Comparison of ENCODE assay signal across 9 cellular contexts in genomic region chr1:53328490-53329182, GRCh38. TPM values are rescaled to one million over a fixed set of nuclear protein-coding genes. Genes with fewer than 3 reads are reported as not detected.
DNase-seq lines count a peak whose midpoint lies in the region; ATAC-seq, FAIRE-seq and TF ChIP-seq lines count a peak whose summit lies in the region.
"Had no signal": no experiment of that assay in that cellular context is flagged by ENCODE, and none has a peak within 500 bp of the region (broad histone marks: within the 10 kb centered on the region; RNA-seq: fewer than 3 reads in every experiment).

No MANE protein-coding gene starts in this region.

- H2AFZ ChIP-seq in OCI-LY3 (ENCODE audit: low read depth, low read length), result no peak overlapping the region

- FAIRE-seq in GM12892 (lab: Jason Lieb, UNC), result peak; percentile 40
- FAIRE-seq: TTC549 had no signal

- ATAC-seq in HG03378 (IDR thresholded peaks at IDR 0.05; ENCODE audit: unreplicated experiment) (no peak), GM21576 (IDR thresholded peaks at IDR 0.05; ENCODE audit: unreplicated experiment) (no peak)

- in situ Hi-C loops in ACHN (cut with HindIII; ENCODE audit: low pct_ligation_motif_present, low pct_unique_long_range_greater_than_20kb, low sequenced_read_pairs), result no loop called here

- H3K27ac ChIP-seq in OCI-LY3 (ENCODE audit: low read length) (peak overlapping the region; percentile 67), dorsolateral prefrontal cortex (peak overlapping the region in 34 of 59 donors; percentile 28 to 75 (median 55))

- peaks cover 15% of the 10 kb centered on the region for H3K4me1 ChIP-seq in OCI-LY3 (ENCODE audit: low read length)

- no peak for TF ChIP-seq POLR2A in GM12892 (IDR thresholded peaks at IDR 0.05; ENCODE audit: low read depth, low read length)

- H3K9me3 Mint-ChIP-seq in nephron, result no peaks in the 10 kb centered on the region

- H3K27ac Mint-ChIP-seq in nephron, result peak overlapping the region in 1 of 3 experiments; percentile 37

- H3K4me3 ChIP-seq in OCI-LY3 (ENCODE audit: low read length) (peak overlapping the region; percentile 93), dorsolateral prefrontal cortex (peak overlapping the region in 58 of 59 donors; percentile 14 to 94 (median 54))

- H4K20me1 ChIP-seq in OCI-LY3 (ENCODE audit: insufficient read depth, low read length), result peaks cover 8% of the 10 kb centered on the region

- DNase-seq in GM12892 (ENCODE audit: insufficient read length) (no peak), dorsolateral prefrontal cortex (peak in 6 of 10 donors; percentile 4 to 45 (median 39)), NCI-H2107 treated with DMSO at 0.1 percent for 48 hours (lab: John Stamatoyannopoulos, UW; ENCODE audit: unreplicated experiment) (no peak), ACHN (no peak)

- no peak for TF ChIP-seq CTCF in OCI-LY3 (IDR thresholded peaks at IDR 0.05; ENCODE audit: low read depth, low read length)
- TF ChIP-seq CTCF in dorsolateral prefrontal cortex (IDR thresholded peaks at IDR 0.05 in 54 of 56, conservative IDR thresholded peaks at IDR 0.05 in 2 of 56; ENCODE audit: low read depth in 1 of 56, partially characterized antibody in 56 of 56), result peak in 13 of 56 donors; percentile 8 to 41 (median 21)
- peak in 2 of 3 experiments; percentile 14 to 27 for TF ChIP-seq CTCF in nephron (IDR thresholded peaks at IDR 0.05; ENCODE audit: unreplicated experiment in 3 of 3)

- intact Hi-C loops in dorsolateral prefrontal cortex (cut with DNase I), result loop anchor here (5.0 kb wide), 2 partner anchors 36 to 106 kb away; partner anchors contain the start of gene CZIB (in 1 of the 2)

- no peaks in the 10 kb centered on the region for H3K36me3 Mint-ChIP-seq in nephron (ENCODE audit: low read depth)

- peak overlapping the region; percentile 83 for H3K9ac ChIP-seq in OCI-LY3 (ENCODE audit: low read length)

- H3K27me3 Mint-ChIP-seq in nephron (ENCODE audit: low read depth), result peaks cover 58% of the 10 kb centered on the region

- H3K27me3 ChIP-seq in OCI-LY3 (ENCODE audit: low read depth, low read length) (no peaks in the 10 kb centered on the region), dorsolateral prefrontal cortex (no peaks in the 10 kb centered on the region)

- H3K4me2 ChIP-seq in OCI-LY3 (ENCODE audit: low read length), result peak overlapping the region; percentile 80

- H3K79me2 ChIP-seq in OCI-LY3 (ENCODE audit: low read length), result peaks cover 54% of the 10 kb centered on the region

- peak overlapping the region; percentile 85 to 95 (median 91) for H3K4me3 Mint-ChIP-seq in nephron

- H3K36me3 ChIP-seq in OCI-LY3 (replicated peaks; ENCODE audit: low read depth, low read length), result peaks cover 20% of the 10 kb centered on the region

- peaks cover 29% of the 10 kb centered on the region for H3K4me1 Mint-ChIP-seq in nephron

- no peaks in the 10 kb centered on the region for H3K9me3 ChIP-seq in OCI-LY3 (ENCODE audit: insufficient read depth, low read length)

RNA-seq across cellular contexts. Expression of gene LRP8, which starts 0.8 kb away (rescaled TPM):
- 16.3 TPM for polyA plus RNA-seq in GM12892 (2012; ENCODE audit: missing spikeins)
- 10 to 100 TPM; 20.5 to 77.6 (median 37.9) TPM for total RNA-seq in dorsolateral prefrontal cortex

Comparison
In these comparisons a context has a peak if more than half of its experiments do, and no peak if none do; other contexts are left out.
1. DNase-seq: peak in dorsolateral prefrontal cortex (6 of 10); none in GM12892 (single experiment), NCI-H2107 treated with DMSO at 0.1 percent for 48 hours (single experiment) and ACHN (single experiment).